8 cellular contexts compared by ENCODE assay signal in genomic region chr2:127701651-127702394, GRCh38. TPM values are rescaled to one million over a fixed set of nuclear protein-coding genes. Genes with fewer than 3 reads are reported as not detected.
DNase-seq lines count a peak whose midpoint lies in the region; ATAC-seq and TF ChIP-seq lines count a peak whose summit lies in the region.

No MANE protein-coding gene starts in this region.

- WGBS in lower leg skin, 2 donors = 1% methylated on average over 26 to 40 of the region's 108 CpGs

- DNase-seq in BE2C = peak; percentile 72
- peak; percentile 56 to 77 for DNase-seq in NCI-H524 (lab: John Stamatoyannopoulos, UW)
- peak; percentile 79 for DNase-seq in activated CD4-positive, alpha-beta T cell treated with anti-CD3 and anti-CD28 coated beads, Interleukin-2, amount 50 U/mL, for 1 hour
- peak; percentile 88 for DNase-seq in dermis blood vessel endothelial cell
- DNase-seq in lower leg skin (ENCODE audit: low spot score in 2 of 2) = peak; percentile 56 to 94
- DNase-seq in stimulated activated CD4-positive, alpha-beta T cell treated with anti-CD3 and anti-CD28 coated beads, Interleukin-4, amount 100 ng/mL, for 48 hours (ENCODE audit: low read depth in 2 of 2) = peak; percentile 66 to 69

- H3K4me3 ChIP-seq in BE2C (ENCODE audit: low read depth, low read length) (peak overlapping the region; percentile 63), lower leg skin (ENCODE audit: low read depth, poor library complexity, severe bottlenecking) (peak overlapping the region; percentile 58)

- TF ChIP-seq CTCF in BE2C (IDR thresholded peaks at IDR 0.05; ENCODE audit: low read depth, low read length) (no peak), lower leg skin (IDR thresholded peaks at IDR 0.05) (no peak)

- H3K36me3 ChIP-seq in BE2C = 0 out of 2 replicates have a peak, but pooled peaks cover 3% of the 10 kb centered on the region

- no peak for TF ChIP-seq POLR2A in lower leg skin (IDR thresholded peaks at IDR 0.05)

- H3K4me1 ChIP-seq in BE2C = no peaks in the 10 kb centered on the region

- no peaks in the 10 kb centered on the region for H3K27me3 ChIP-seq in BE2C

- intact Hi-C loops in lower leg skin (cut with DNase I; ENCODE audit: low total_unique reads) = no loop called here

- no peaks in the 10 kb centered on the region for H3K9me3 ChIP-seq in BE2C

- ATAC-seq in GM19043 (IDR thresholded peaks at IDR 0.05; ENCODE audit: low read depth, unreplicated experiment) = peak; percentile 33
- ATAC-seq in HG03342 (IDR thresholded peaks at IDR 0.05; ENCODE audit: unreplicated experiment) = peak; percentile 53

RNA-seq across cellular contexts. Expression of gene SFT2D3, which starts 0.5 kb away (rescaled TPM):
- 2.0 TPM for polyA plus RNA-seq in BE2C (2012; ENCODE audit: insufficient read depth, insufficient read length, low read depth)
- total RNA-seq in dermis blood vessel endothelial cell (5.4 and 5.8 TPM in 2 replicates), lower leg skin (10 to 100 TPM in 3 of 4 donors, 1 to 10 TPM in 1; 9.7 to 16.3 (median 13.7) TPM)

RNA-seq across cellular contexts. Expression of gene LIMS2, which starts 26.5 kb away (rescaled TPM):
- polyA plus RNA-seq in BE2C (2012; ENCODE audit: insufficient read depth, insufficient read length, low read depth) = 3.2 TPM
- 20.1 and 23.8 TPM in 2 replicates for total RNA-seq in dermis blood vessel endothelial cell
- 10 to 100 TPM in 2 of 4 donors, 1 to 10 TPM in 2; 7.5 to 19.4 (median 11.4) TPM for total RNA-seq in lower leg skin

RNA-seq across cellular contexts. Expression of gene GPR17, which starts 55.9 kb away (rescaled TPM):
- not detected for polyA plus RNA-seq in BE2C (2012; ENCODE audit: insufficient read depth, insufficient read length, low read depth)
- total RNA-seq in dermis blood vessel endothelial cell (not detected in 2 replicates), lower leg skin (under 1 TPM in 1 of 4 donors, not detected in 3; 0.88 TPM)

Comparison
In these comparisons a context has a peak if more than half of its experiments do, and no peak if none do; other contexts are left out.
1. Peak in every context shown above with its lines: DNase-seq, ATAC-seq and H3K4me3 ChIP-seq.